ENCODE assay signal across 18 cellular contexts in the genomic region with DNA sequence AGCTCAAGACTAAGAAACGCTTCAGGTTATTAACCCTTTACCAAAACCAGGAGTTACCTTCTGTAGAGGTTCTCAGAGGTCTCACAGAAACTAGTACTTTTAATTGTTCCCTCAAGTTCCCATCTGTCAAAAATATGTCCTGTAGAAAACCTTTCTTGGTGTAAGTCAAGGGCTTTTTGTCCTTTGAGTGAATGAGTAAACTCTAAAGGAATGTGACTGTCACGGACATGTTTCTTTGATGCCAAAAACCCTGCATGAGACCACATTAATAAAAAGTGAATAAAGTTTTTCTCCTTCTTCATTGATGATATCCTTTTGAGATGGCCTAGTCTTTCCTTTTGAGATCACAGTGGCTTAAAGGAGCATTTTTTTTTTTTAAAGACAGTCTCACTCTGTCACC.
DNase-seq lines count a peak whose midpoint lies in the region; ATAC-seq and TF ChIP-seq lines count a peak whose summit lies in the region.
"Had no signal": no experiment of that assay in that cellular context is flagged by ENCODE, and none has a peak within 500 bp of the region (broad histone marks: within the 10 kb centered on the region; RNA-seq: fewer than 3 reads in every experiment).

No MANE protein-coding gene starts in this region.

- H4K5ac ChIP-seq in IMR-90 (ENCODE audit: low read depth, low read length), result no peak overlapping the region

- no peaks in the 10 kb centered on the region for H4K20me1 ChIP-seq in IMR-90 (ENCODE audit: insufficient read depth, low read length)
- H4K20me1 ChIP-seq: BLaER1 had no signal

- H3K23ac ChIP-seq in IMR-90 (ENCODE audit: low read depth, low read length), result no peak overlapping the region

- no peak overlapping the region for H3K4me3 ChIP-seq in IMR-90 (ENCODE audit: insufficient read depth, low read depth, low read length)
- H3K4me3 ChIP-seq: BLaER1, HAP-1, lung, prostate gland, spleen had no signal

- no peaks in the 10 kb centered on the region for H3K9me1 ChIP-seq in IMR-90 (ENCODE audit: insufficient read depth, low read length)

- H4K91ac ChIP-seq in IMR-90 (ENCODE audit: insufficient read depth, low read depth, low read length), result no peak overlapping the region

- H2BK5ac ChIP-seq in IMR-90 (ENCODE audit: low read depth, low read length, poor library complexity, severe bottlenecking), result no peak overlapping the region

- H3K27me3 Mint-ChIP-seq in activated CD8-positive, alpha-beta T cell treated with anti-CD3 and anti-CD28 coated beads, Interleukin-2, amount 10 ng/mL, durations not matched to agents 7 days and 5 days (ENCODE audit: low read depth), result no peaks in the 10 kb centered on the region
- no peaks in the 10 kb centered on the region for H3K27me3 Mint-ChIP-seq in activated CD4-positive, alpha-beta memory T cell treated with anti-CD3 and anti-CD28 coated beads, Interleukin-2, amount 10 ng/mL, durations not matched to agents 7 days and 5 days

- no peak overlapping the region for H2BK20ac ChIP-seq in IMR-90 (ENCODE audit: low read depth, low read length)

- no peak overlapping the region for H3K4me2 ChIP-seq in IMR-90 (ENCODE audit: low read depth, low read length)
- H3K4me2 ChIP-seq: BLaER1 had no signal

- no peak overlapping the region for H3K27ac ChIP-seq in IMR-90 (ENCODE audit: insufficient read depth, low read length)
- H3K27ac ChIP-seq: BLaER1, prostate gland, spleen had no signal

- no peak overlapping the region for H3K14ac ChIP-seq in IMR-90 (replicated peaks; ENCODE audit: low read depth, low read length)

- no peak overlapping the region for H3K4ac ChIP-seq in IMR-90 (ENCODE audit: low read depth, low read length)

- DNase-seq in COLO829 (ENCODE audit: low spot score), result peak; percentile 37
- peak; percentile 29 for DNase-seq in IMR-90
- DNase-seq in astrocyte of the hippocampus (ENCODE audit: low read depth, low spot score), result peak; percentile 56
- peak; percentile 30 for DNase-seq in kidney tubule cell (ENCODE audit: low spot score)
- DNase-seq in activated CD8-positive, alpha-beta T cell treated with anti-CD3 and anti-CD28 coated beads, Interleukin-2, amount 10 ng/mL, durations not matched to agents 7 days and 5 days, result no peak
- no peak for DNase-seq in activated CD4-positive, alpha-beta memory T cell treated with anti-CD3 and anti-CD28 coated beads, Interleukin-2, amount 10 ng/mL, durations not matched to agents 7 days and 5 days
- no peak for DNase-seq in head of caudate nucleus
- DNase-seq: DMS 273 treated with DMSO at 0.1 percent for 48 hours, immature natural killer cell, NCI-H446, spleen had no signal

- intact Hi-C loops in IMR-90 (cut with micrococcal nuclease), result loop anchor here (10.0 kb wide), 1 partner anchor 341 kb away; a partner anchor contains a TSS
- intact Hi-C loops in head of caudate nucleus (cut with DNase I), result no loop called here

- H2AK5ac ChIP-seq in IMR-90 (ENCODE audit: low read depth, low read length), result no peak overlapping the region

- no peak overlapping the region for H2BK15ac ChIP-seq in IMR-90 (ENCODE audit: low read depth, low read length)

- no peaks in the 10 kb centered on the region for H3K9me3 ChIP-seq in IMR-90 (ENCODE audit: control insufficient read depth, insufficient read depth, low read length)
- H3K9me3 ChIP-seq: BLaER1, HAP-1, prostate gland, spleen had no signal

- H3K56ac ChIP-seq in IMR-90 (ENCODE audit: extremely low read depth, insufficient read depth, low read length), result no peak overlapping the region

- no peak overlapping the region for H3K27ac Mint-ChIP-seq in activated CD8-positive, alpha-beta T cell treated with anti-CD3 and anti-CD28 coated beads, Interleukin-2, amount 10 ng/mL, durations not matched to agents 7 days and 5 days
- H3K27ac Mint-ChIP-seq in activated CD4-positive, alpha-beta memory T cell treated with anti-CD3 and anti-CD28 coated beads, Interleukin-2, amount 10 ng/mL, durations not matched to agents 7 days and 5 days, result no peak overlapping the region
- H3K27ac Mint-ChIP-seq: immature natural killer cell had no signal

- dilution Hi-C loops in IMR-90 (cut with HindIII; ENCODE audit: low sequenced_read_pairs, unreplicated experiment), result no loop called here

- CTCF ChIA-PET in IMR-90 (lab: Yijun Ruan, JAX), result interaction anchor here (0.7 kb wide), 1 partner anchor 253 kb away, joined by 3 read pairs; no protein-coding TSS in a partner anchor
- CTCF ChIA-PET in activated CD8-positive, alpha-beta T cell treated with anti-CD3 and anti-CD28 coated beads, Interleukin-2, amount 10 ng/mL, durations not matched to agents 7 days and 5 days (lab: Charles Lee), result no interaction called here
- CTCF ChIA-PET in activated CD4-positive, alpha-beta memory T cell treated with anti-CD3 and anti-CD28 coated beads, Interleukin-2, amount 10 ng/mL, durations not matched to agents 7 days and 5 days (lab: Charles Lee), result no interaction called here

- TF ChIP-seq POLR2A in IMR-90 (IDR thresholded peaks at IDR 0.05; ENCODE audit: low read depth, low read length), result no peak

- H2BK120ac ChIP-seq in IMR-90 (ENCODE audit: low read depth, low read length), result peak overlapping the region; percentile 29; the same call in 1 of the 2 replicates

- TF ChIP-seq RAD21 in IMR-90 (IDR thresholded peaks at IDR 0.05; ENCODE audit: low read length), result no peak

- no peak overlapping the region for H4K8ac ChIP-seq in IMR-90 (ENCODE audit: low read depth in 2 of 2, low read length in 2 of 2)

- no peak for TF ChIP-seq CTCF in IMR-90 (conservative IDR thresholded peaks at IDR 0.05; ENCODE audit: low read depth, low read length)

- no peak overlapping the region for H3K4me3 Mint-ChIP-seq in activated CD8-positive, alpha-beta T cell treated with anti-CD3 and anti-CD28 coated beads, Interleukin-2, amount 10 ng/mL, durations not matched to agents 7 days and 5 days
- no peak overlapping the region for H3K4me3 Mint-ChIP-seq in activated CD4-positive, alpha-beta memory T cell treated with anti-CD3 and anti-CD28 coated beads, Interleukin-2, amount 10 ng/mL, durations not matched to agents 7 days and 5 days
- H3K4me3 Mint-ChIP-seq: immature natural killer cell, nephron had no signal

- H2AFZ ChIP-seq in IMR-90 (replicated peaks; ENCODE audit: low read length, poor library complexity), result no peak overlapping the region

- H3K79me1 ChIP-seq in IMR-90 (ENCODE audit: low read depth in 1 of 2, low read length in 2 of 2), result 0 out of 4 replicates have a peak, but pooled peaks cover 0 to 16% of the 10 kb centered on the region in 2 experiments

- H3K9ac ChIP-seq in IMR-90 (ENCODE audit: low read depth, low read length), result no peak overlapping the region
- H3K9ac ChIP-seq: BLaER1 had no signal

- peaks cover 4% of the 10 kb centered on the region for H3K4me1 ChIP-seq in IMR-90 (ENCODE audit: control insufficient read depth, insufficient read depth, low read length)
- H3K4me1 ChIP-seq: BLaER1, prostate gland, spleen had no signal

- no CpG with 5 or more reads among the region's 2 CpGs for WGBS in IMR-90 (ENCODE audit: extremely low coverage in 2 of 2, insufficient read length in 1 of 2), 2 experiments

- H3K36me3 ChIP-seq in IMR-90 (ENCODE audit: control insufficient read depth, insufficient read depth, low read length), result peaks cover 4% of the 10 kb centered on the region; the same call in 1 of the 2 replicates
- H3K36me3 ChIP-seq: HAP-1, prostate gland had no signal

- H3K27me3 ChIP-seq in IMR-90 (ENCODE audit: control insufficient read depth, insufficient read depth, low read length), result no peaks in the 10 kb centered on the region
- H3K27me3 ChIP-seq: BLaER1, spleen had no signal

- ATAC-seq in IMR-90 (ENCODE audit: low read depth) (peak; percentile 12; the same call in 1 of the 2 replicates), HG03442 (IDR thresholded peaks at IDR 0.05; ENCODE audit: unreplicated experiment) (no peak)
- ATAC-seq in activated CD8-positive, alpha-beta T cell treated with anti-CD3 and anti-CD28 coated beads, Interleukin-2, amount 10 ng/mL, durations not matched to agents 7 days and 5 days, result no peak
- ATAC-seq: Right ventricle myocardium inferior had no signal

- H3K18ac ChIP-seq in IMR-90 (ENCODE audit: low read depth, low read length), result no peak overlapping the region

- no peak overlapping the region for H2AK9ac ChIP-seq in IMR-90 (replicated peaks; ENCODE audit: low read depth, low read length, poor library complexity)

- POLR2A ChIA-PET in IMR-90 (lab: Charles Lee; ENCODE audit: unreplicated experiment), result no interaction called here
- POLR2A ChIA-PET in activated CD8-positive, alpha-beta T cell treated with anti-CD3 and anti-CD28 coated beads, Interleukin-2, amount 10 ng/mL, durations not matched to agents 7 days and 5 days (lab: Charles Lee), result no interaction called here
- POLR2A ChIA-PET in activated CD4-positive, alpha-beta memory T cell treated with anti-CD3 and anti-CD28 coated beads, Interleukin-2, amount 10 ng/mL, durations not matched to agents 7 days and 5 days (lab: Charles Lee), result no interaction called here

- peaks cover 3% of the 10 kb centered on the region for H3K36me3 Mint-ChIP-seq in activated CD8-positive, alpha-beta T cell treated with anti-CD3 and anti-CD28 coated beads, Interleukin-2, amount 10 ng/mL, durations not matched to agents 7 days and 5 days (ENCODE audit: low read depth)
- no peaks in the 10 kb centered on the region for H3K36me3 Mint-ChIP-seq in activated CD4-positive, alpha-beta memory T cell treated with anti-CD3 and anti-CD28 coated beads, Interleukin-2, amount 10 ng/mL, durations not matched to agents 7 days and 5 days (ENCODE audit: low read depth)

- BruUV-seq in IMR-90 (replicated peaks; lab: Mats Ljungman, UMichigan), result no TSS peak

- H3K4me1 Mint-ChIP-seq in activated CD8-positive, alpha-beta T cell treated with anti-CD3 and anti-CD28 coated beads, Interleukin-2, amount 10 ng/mL, durations not matched to agents 7 days and 5 days (ENCODE audit: low read depth), result no peaks in the 10 kb centered on the region
- H3K4me1 Mint-ChIP-seq in activated CD4-positive, alpha-beta memory T cell treated with anti-CD3 and anti-CD28 coated beads, Interleukin-2, amount 10 ng/mL, durations not matched to agents 7 days and 5 days, result no peaks in the 10 kb centered on the region
- H3K4me1 Mint-ChIP-seq: immature natural killer cell had no signal

- in situ Hi-C loops in IMR-90 (cut with MboI; ENCODE audit: low sequenced_read_pairs), result no loop called here

- H3K9me3 Mint-ChIP-seq in activated CD8-positive, alpha-beta T cell treated with anti-CD3 and anti-CD28 coated beads, Interleukin-2, amount 10 ng/mL, durations not matched to agents 7 days and 5 days (ENCODE audit: insufficient read depth), result no peaks in the 10 kb centered on the region
- no peaks in the 10 kb centered on the region for H3K9me3 Mint-ChIP-seq in activated CD4-positive, alpha-beta memory T cell treated with anti-CD3 and anti-CD28 coated beads, Interleukin-2, amount 10 ng/mL, durations not matched to agents 7 days and 5 days
- H3K9me3 Mint-ChIP-seq: immature natural killer cell, nephron had no signal

TF ChIP-seq in IMR-90, 13 proteins besides CTCF, POLR2A, EP300 and RAD21:
- TF ChIP-seq NFE2L2 (IDR thresholded peaks at IDR 0.05; ENCODE audit: low read depth, low read length), result no peak

Comparison
In these comparisons a context has a peak if more than half of its experiments do, and no peak if none do; other contexts are left out.
1. DNase-seq: peak in COLO829 (single experiment), IMR-90 (single experiment), astrocyte of the hippocampus (single experiment) and kidney tubule cell (single experiment); none in activated CD8-positive, alpha-beta T cell treated with anti-CD3 and anti-CD28 coated beads, Interleukin-2, amount 10 ng/mL, durations not matched to agents 7 days and 5 days (single experiment), activated CD4-positive, alpha-beta memory T cell treated with anti-CD3 and anti-CD28 coated beads, Interleukin-2, amount 10 ng/mL, durations not matched to agents 7 days and 5 days (single experiment) and head of caudate nucleus (0 of 42).